1 cellular context compared by ENCODE assay signal in genomic region chr6:42929928-42930360, GRCh38.
TF ChIP-seq lines count a peak whose summit lies in the region.

No MANE protein-coding gene starts in this region.

TF ChIP-seq in GM23338, 12 proteins besides CTCF, POLR2A, EP300 and RAD21:
- TF ChIP-seq ZNF462 (CRISPR knock-in tag; IDR thresholded peaks at IDR 0.05) (no peak), CREB1 (CRISPR knock-in tag; IDR thresholded peaks at IDR 0.05; ENCODE audit: low read depth) (no peak), EZH2 (IDR thresholded peaks at IDR 0.05; ENCODE audit: low read depth, unreplicated experiment) (no peak), STAT1 (IDR thresholded peaks at IDR 0.05; ENCODE audit: unreplicated experiment) (no peak), ZNF331 (CRISPR knock-in tag; IDR thresholded peaks at IDR 0.05; ENCODE audit: low read depth) (no peak), NANOG (IDR thresholded peaks at IDR 0.05; ENCODE audit: borderline replicate concordance) (no peak; the same call in 1 of the 2 replicates), ETS1 (IDR thresholded peaks at IDR 0.05) (no peak), EZH2phosphoT487 (IDR thresholded peaks at IDR 0.05; ENCODE audit: unreplicated experiment) (no peak), ZNF114 (CRISPR knock-in tag; IDR thresholded peaks at IDR 0.05) (no peak), JUNB (IDR thresholded peaks at IDR 0.05; ENCODE audit: unreplicated experiment) (no peak), REST (IDR thresholded peaks at IDR 0.05; ENCODE audit: unreplicated experiment) (no peak), POLR2AphosphoS5 (IDR thresholded peaks at IDR 0.05; ENCODE audit: low read depth) (no peak)
